ENCODE assay signal across 1 cellular context in the genomic region with DNA sequence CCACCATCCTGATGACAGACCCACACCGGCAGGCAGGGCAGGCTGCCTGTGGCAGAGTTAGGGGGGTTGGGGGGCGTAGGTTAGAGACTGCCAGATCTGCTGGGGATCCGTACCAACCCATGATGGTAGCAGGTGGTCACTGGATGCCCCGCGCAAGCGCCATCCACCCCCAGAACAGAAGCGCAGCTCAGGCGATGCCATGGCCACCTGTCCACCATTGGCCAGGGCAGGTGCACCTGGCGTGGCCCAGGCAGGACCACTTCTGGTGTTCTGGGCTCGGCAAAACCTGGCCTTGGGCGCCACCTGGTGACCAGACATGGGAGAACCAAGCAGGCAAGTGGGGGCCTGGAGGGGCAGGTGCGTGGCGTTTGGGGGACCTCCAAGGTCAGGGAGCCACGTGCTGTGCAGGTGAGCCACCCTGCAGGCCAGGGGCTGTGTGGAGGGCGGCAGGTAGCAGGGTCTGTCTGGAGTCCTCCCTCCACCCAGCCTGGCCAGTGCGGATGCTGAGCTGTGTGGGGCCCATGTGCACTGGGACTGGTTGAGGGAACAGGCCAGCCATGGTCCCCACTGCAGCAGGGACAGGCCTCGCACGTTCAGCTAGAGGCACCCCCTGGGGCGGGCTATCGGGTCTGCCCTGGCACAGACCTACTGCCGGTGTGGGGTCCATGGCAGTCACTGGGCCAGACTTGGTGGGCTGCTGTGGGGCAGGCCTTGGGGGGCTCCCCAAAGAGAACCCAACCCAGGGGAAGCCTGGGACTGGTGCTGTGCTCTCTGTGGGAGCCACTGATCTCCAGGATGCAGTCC.
TF ChIP-seq lines count a peak whose summit lies in the region.

No MANE protein-coding gene starts in this region.

TF ChIP-seq in HepG2, 621 proteins besides CTCF, POLR2A, EP300 and RAD21 (continued from another document and continues in another):
- TF ChIP-seq, protein P1, sequence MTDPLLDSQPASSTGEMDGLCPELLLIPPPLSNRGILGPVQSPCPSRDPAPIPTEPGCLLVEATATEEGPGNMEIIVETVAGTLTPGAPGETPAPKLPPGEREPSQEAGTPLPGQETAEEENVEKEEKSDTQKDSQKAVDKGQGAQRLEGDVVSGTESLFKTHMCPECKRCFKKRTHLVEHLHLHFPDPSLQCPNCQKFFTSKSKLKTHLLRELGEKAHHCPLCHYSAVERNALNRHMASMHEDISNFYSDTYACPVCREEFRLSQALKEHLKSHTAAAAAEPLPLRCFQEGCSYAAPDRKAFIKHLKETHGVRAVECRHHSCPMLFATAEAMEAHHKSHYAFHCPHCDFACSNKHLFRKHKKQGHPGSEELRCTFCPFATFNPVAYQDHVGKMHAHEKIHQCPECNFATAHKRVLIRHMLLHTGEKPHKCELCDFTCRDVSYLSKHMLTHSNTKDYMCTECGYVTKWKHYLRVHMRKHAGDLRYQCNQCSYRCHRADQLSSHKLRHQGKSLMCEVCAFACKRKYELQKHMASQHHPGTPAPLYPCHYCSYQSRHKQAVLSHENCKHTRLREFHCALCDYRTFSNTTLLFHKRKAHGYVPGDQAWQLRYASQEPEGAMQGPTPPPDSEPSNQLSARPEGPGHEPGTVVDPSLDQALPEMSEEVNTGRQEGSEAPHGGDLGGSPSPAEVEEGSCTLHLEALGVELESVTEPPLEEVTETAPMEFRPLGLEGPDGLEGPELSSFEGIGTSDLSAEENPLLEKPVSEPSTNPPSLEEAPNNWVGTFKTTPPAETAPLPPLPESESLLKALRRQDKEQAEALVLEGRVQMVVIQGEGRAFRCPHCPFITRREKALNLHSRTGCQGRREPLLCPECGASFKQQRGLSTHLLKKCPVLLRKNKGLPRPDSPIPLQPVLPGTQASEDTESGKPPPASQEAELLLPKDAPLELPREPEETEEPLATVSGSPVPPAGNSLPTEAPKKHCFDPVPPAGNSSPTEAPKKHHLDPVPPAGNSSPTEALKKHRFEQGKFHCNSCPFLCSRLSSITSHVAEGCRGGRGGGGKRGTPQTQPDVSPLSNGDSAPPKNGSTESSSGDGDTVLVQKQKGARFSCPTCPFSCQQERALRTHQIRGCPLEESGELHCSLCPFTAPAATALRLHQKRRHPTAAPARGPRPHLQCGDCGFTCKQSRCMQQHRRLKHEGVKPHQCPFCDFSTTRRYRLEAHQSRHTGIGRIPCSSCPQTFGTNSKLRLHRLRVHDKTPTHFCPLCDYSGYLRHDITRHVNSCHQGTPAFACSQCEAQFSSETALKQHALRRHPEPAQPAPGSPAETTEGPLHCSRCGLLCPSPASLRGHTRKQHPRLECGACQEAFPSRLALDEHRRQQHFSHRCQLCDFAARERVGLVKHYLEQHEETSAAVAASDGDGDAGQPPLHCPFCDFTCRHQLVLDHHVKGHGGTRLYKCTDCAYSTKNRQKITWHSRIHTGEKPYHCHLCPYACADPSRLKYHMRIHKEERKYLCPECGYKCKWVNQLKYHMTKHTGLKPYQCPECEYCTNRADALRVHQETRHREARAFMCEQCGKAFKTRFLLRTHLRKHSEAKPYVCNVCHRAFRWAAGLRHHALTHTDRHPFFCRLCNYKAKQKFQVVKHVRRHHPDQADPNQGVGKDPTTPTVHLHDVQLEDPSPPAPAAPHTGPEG (CRISPR knock-in tag; IDR thresholded peaks at IDR 0.05), result no peak
- TF ChIP-seq, protein P2, sequence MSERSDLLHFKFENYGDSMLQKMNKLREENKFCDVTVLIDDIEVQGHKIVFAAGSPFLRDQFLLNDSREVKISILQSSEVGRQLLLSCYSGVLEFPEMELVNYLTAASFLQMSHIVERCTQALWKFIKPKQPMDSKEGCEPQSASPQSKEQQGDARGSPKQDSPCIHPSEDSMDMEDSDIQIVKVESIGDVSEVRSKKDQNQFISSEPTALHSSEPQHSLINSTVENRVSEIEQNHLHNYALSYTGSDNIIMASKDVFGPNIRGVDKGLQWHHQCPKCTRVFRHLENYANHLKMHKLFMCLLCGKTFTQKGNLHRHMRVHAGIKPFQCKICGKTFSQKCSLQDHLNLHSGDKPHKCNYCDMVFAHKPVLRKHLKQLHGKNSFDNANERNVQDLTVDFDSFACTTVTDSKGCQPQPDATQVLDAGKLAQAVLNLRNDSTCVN (CRISPR knock-in tag; IDR thresholded peaks at IDR 0.05; ENCODE audit: borderline replicate concordance), result no peak
- TF ChIP-seq ZBTB38 (CRISPR knock-in tag; IDR thresholded peaks at IDR 0.05), result peak; percentile 46; the same call in 1 of the 2 replicates
- TF ChIP-seq, protein P3, sequence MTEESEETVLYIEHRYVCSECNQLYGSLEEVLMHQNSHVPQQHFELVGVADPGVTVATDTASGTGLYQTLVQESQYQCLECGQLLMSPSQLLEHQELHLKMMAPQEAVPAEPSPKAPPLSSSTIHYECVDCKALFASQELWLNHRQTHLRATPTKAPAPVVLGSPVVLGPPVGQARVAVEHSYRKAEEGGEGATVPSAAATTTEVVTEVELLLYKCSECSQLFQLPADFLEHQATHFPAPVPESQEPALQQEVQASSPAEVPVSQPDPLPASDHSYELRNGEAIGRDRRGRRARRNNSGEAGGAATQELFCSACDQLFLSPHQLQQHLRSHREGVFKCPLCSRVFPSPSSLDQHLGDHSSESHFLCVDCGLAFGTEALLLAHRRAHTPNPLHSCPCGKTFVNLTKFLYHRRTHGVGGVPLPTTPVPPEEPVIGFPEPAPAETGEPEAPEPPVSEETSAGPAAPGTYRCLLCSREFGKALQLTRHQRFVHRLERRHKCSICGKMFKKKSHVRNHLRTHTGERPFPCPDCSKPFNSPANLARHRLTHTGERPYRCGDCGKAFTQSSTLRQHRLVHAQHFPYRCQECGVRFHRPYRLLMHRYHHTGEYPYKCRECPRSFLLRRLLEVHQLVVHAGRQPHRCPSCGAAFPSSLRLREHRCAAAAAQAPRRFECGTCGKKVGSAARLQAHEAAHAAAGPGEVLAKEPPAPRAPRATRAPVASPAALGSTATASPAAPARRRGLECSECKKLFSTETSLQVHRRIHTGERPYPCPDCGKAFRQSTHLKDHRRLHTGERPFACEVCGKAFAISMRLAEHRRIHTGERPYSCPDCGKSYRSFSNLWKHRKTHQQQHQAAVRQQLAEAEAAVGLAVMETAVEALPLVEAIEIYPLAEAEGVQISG (CRISPR knock-in tag; IDR thresholded peaks at IDR 0.05), result peak; percentile 32; the same call in 1 of the 2 replicates
- 0 out of 2 replicates have a peak, but pooled peaks have one; percentile 42 for TF ChIP-seq PAWR (CRISPR knock-in tag; IDR thresholded peaks at IDR 0.05; ENCODE audit: borderline replicate concordance)
- TF ChIP-seq TBP (CRISPR knock-in tag; IDR thresholded peaks at IDR 0.05), result 0 out of 2 replicates have a peak, but pooled peaks have one; percentile 86
- TF ChIP-seq, protein P4, sequence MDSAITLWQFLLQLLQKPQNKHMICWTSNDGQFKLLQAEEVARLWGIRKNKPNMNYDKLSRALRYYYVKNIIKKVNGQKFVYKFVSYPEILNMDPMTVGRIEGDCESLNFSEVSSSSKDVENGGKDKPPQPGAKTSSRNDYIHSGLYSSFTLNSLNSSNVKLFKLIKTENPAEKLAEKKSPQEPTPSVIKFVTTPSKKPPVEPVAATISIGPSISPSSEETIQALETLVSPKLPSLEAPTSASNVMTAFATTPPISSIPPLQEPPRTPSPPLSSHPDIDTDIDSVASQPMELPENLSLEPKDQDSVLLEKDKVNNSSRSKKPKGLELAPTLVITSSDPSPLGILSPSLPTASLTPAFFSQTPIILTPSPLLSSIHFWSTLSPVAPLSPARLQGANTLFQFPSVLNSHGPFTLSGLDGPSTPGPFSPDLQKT (CRISPR knock-in tag; IDR thresholded peaks at IDR 0.05; ENCODE audit: borderline replicate concordance), result 0 out of 2 replicates have a peak, but pooled peaks have one; percentile 54
- TF ChIP-seq MTA3 (CRISPR knock-in tag; IDR thresholded peaks at IDR 0.05), result no peak
- TF ChIP-seq STAG1 (CRISPR knock-in tag; IDR thresholded peaks at IDR 0.05), result peak; percentile 98
- 0 out of 2 replicates have a peak, but pooled peaks have one; percentile 27 for TF ChIP-seq ZNF619 (CRISPR knock-in tag; IDR thresholded peaks at IDR 0.05)
- TF ChIP-seq, protein P5, sequence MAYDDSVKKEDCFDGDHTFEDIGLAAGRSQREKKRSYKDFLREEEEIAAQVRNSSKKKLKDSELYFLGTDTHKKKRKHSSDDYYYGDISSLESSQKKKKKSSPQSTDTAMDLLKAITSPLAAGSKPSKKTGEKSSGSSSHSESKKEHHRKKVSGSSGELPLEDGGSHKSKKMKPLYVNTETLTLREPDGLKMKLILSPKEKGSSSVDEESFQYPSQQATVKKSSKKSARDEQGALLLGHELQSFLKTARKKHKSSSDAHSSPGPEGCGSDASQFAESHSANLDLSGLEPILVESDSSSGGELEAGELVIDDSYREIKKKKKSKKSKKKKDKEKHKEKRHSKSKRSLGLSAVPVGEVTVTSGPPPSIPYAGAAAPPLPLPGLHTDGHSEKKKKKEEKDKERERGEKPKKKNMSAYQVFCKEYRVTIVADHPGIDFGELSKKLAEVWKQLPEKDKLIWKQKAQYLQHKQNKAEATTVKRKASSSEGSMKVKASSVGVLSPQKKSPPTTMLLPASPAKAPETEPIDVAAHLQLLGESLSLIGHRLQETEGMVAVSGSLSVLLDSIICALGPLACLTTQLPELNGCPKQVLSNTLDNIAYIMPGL (CRISPR knock-in tag; IDR thresholded peaks at IDR 0.05; ENCODE audit: borderline replicate concordance in 1 of 2, low read depth in 1 of 2), result peak; percentile 36 to 37; a peak in 1 of 4 replicates
- TF ChIP-seq KDM3A (CRISPR knock-in tag; IDR thresholded peaks at IDR 0.05; ENCODE audit: low read depth), result 0 out of 2 replicates have a peak, but pooled peaks have one; percentile 59
- no peak for TF ChIP-seq ZNF879 (CRISPR knock-in tag; IDR thresholded peaks at IDR 0.05)
- no peak for TF ChIP-seq ZNF546 (CRISPR knock-in tag; conservative IDR thresholded peaks at IDR 0.05)
- TF ChIP-seq KDM5A (IDR thresholded peaks at IDR 0.05; ENCODE audit: borderline replicate concordance, low read length), result no peak
- TF ChIP-seq U2AF1 (optimal IDR thresholded peaks at IDR 0.05; ENCODE audit: low read depth, low read length), result no peak
- 0 out of 2 replicates have a peak, but pooled peaks have one; percentile 25 for TF ChIP-seq FOXJ3 (CRISPR knock-in tag; IDR thresholded peaks at IDR 0.05; ENCODE audit: borderline replicate concordance)
- peak; percentile 43; the same call in 1 of the 2 replicates for TF ChIP-seq ZFY (CRISPR knock-in tag; IDR thresholded peaks at IDR 0.05)
- 0 out of 2 replicates have a peak, but pooled peaks have one; percentile 36 for TF ChIP-seq ZNF556 (CRISPR knock-in tag; IDR thresholded peaks at IDR 0.05; ENCODE audit: borderline replicate concordance)
- peak; percentile 47 for TF ChIP-seq YY1 (IDR thresholded peaks at IDR 0.05; ENCODE audit: insufficient read depth, insufficient replicate concordance, low read depth, low read length)
- TF ChIP-seq, protein P6, sequence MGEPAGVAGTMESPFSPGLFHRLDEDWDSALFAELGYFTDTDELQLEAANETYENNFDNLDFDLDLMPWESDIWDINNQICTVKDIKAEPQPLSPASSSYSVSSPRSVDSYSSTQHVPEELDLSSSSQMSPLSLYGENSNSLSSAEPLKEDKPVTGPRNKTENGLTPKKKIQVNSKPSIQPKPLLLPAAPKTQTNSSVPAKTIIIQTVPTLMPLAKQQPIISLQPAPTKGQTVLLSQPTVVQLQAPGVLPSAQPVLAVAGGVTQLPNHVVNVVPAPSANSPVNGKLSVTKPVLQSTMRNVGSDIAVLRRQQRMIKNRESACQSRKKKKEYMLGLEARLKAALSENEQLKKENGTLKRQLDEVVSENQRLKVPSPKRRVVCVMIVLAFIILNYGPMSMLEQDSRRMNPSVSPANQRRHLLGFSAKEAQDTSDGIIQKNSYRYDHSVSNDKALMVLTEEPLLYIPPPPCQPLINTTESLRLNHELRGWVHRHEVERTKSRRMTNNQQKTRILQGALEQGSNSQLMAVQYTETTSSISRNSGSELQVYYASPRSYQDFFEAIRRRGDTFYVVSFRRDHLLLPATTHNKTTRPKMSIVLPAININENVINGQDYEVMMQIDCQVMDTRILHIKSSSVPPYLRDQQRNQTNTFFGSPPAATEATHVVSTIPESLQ (CRISPR knock-in tag; conservative IDR thresholded peaks at IDR 0.05), result no peak
- TF ChIP-seq KLF11 (CRISPR knock-in tag; IDR thresholded peaks at IDR 0.05), result no peak
- TF ChIP-seq AGO2 (optimal IDR thresholded peaks at IDR 0.05; ENCODE audit: low read depth, low read length), result peak; percentile 58
- TF ChIP-seq ZNF777 (CRISPR knock-in tag; IDR thresholded peaks at IDR 0.05), result no peak
- TF ChIP-seq SMC3 (IDR thresholded peaks at IDR 0.05; ENCODE audit: low read length), result peak; percentile 55
- TF ChIP-seq MED1 (CRISPR knock-in tag; IDR thresholded peaks at IDR 0.05), result 0 out of 2 replicates have a peak, but pooled peaks have one; percentile 25
- peak; percentile 48; the same call in 1 of the 2 replicates for TF ChIP-seq ZNF788 (CRISPR knock-in tag; IDR thresholded peaks at IDR 0.05; ENCODE audit: borderline replicate concordance)
- TF ChIP-seq HOXA3 (CRISPR knock-in tag; IDR thresholded peaks at IDR 0.05), result peak; percentile 44; the same call in 1 of the 2 replicates
- peak; percentile 35 for TF ChIP-seq ZEB1 (IDR thresholded peaks at IDR 0.05; ENCODE audit: insufficient replicate concordance, low read depth)
- peak; percentile 74 for TF ChIP-seq XRCC5 (optimal IDR thresholded peaks at IDR 0.05; ENCODE audit: low read length)
- TF ChIP-seq, protein P7, sequence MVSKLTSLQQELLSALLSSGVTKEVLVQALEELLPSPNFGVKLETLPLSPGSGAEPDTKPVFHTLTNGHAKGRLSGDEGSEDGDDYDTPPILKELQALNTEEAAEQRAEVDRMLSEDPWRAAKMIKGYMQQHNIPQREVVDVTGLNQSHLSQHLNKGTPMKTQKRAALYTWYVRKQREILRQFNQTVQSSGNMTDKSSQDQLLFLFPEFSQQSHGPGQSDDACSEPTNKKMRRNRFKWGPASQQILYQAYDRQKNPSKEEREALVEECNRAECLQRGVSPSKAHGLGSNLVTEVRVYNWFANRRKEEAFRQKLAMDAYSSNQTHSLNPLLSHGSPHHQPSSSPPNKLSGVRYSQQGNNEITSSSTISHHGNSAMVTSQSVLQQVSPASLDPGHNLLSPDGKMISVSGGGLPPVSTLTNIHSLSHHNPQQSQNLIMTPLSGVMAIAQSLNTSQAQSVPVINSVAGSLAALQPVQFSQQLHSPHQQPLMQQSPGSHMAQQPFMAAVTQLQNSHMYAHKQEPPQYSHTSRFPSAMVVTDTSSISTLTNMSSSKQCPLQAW (CRISPR knock-in tag; IDR thresholded peaks at IDR 0.05), result peak; percentile 76; the same call in 1 of the 2 replicates
- TF ChIP-seq, protein P8, sequence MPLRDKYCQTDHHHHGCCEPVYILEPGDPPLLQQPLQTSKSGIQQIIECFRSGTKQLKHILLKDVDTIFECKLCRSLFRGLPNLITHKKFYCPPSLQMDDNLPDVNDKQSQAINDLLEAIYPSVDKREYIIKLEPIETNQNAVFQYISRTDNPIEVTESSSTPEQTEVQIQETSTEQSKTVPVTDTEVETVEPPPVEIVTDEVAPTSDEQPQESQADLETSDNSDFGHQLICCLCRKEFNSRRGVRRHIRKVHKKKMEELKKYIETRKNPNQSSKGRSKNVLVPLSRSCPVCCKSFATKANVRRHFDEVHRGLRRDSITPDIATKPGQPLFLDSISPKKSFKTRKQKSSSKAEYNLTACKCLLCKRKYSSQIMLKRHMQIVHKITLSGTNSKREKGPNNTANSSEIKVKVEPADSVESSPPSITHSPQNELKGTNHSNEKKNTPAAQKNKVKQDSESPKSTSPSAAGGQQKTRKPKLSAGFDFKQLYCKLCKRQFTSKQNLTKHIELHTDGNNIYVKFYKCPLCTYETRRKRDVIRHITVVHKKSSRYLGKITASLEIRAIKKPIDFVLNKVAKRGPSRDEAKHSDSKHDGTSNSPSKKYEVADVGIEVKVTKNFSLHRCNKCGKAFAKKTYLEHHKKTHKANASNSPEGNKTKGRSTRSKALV (CRISPR knock-in tag; IDR thresholded peaks at IDR 0.05), result 0 out of 2 replicates have a peak, but pooled peaks have one; percentile 39
